In the genomic region with DNA sequence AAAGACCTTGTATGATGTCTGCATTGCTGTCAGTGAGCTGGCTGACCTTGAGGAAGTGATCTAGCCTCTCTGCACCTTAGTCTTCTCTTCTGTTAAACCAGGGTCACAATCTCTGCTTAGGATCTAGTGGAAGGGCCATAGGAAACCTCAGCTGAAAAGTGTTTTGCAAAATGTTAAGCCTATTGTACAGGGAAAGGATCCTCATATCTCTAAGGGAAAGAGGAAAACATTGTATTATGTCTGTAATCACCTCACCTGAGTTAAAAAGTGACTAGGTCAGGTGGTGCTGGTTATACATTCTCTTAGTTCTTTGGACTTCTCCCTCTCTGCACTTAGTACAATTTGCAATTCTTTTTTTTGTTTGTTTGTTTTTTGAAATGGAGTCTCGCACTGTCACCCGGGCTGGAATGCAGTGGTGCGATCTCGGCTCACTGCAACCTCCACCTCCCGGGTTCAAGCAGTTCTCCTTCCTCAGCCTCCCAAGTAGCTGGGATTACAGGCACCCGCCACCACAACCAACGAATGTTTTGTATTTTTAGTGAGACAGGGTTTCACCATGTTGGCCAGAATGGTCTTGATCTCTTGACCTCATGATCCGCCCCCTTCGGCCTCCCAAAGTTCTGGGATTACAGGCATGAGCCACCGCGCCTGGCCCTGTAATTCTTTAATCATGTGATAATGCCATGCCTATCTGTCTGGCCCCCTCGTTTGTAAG, we compare ENCODE assay signal across 17 cellular contexts. TPM values are rescaled to one million over a fixed set of nuclear protein-coding genes. Genes with fewer than 3 reads are reported as not detected.
DNase-seq lines count a peak whose midpoint lies in the region; TF ChIP-seq lines count a peak whose summit lies in the region.
"Had no signal": no experiment of that assay in that cellular context is flagged by ENCODE, and none has a peak within 500 bp of the region (broad histone marks: within the 10 kb centered on the region; RNA-seq: fewer than 3 reads in every experiment).

No MANE protein-coding gene starts in this region.

- H3K36me3 ChIP-seq in transverse colon = peaks cover 0 to 12% (median 0%) of the 10 kb centered on the region in 4 donors
- H3K36me3 ChIP-seq in right atrium auricular region = peaks cover 15% of the 10 kb centered on the region

- H3K9me3 ChIP-seq in transverse colon (no peaks in the 10 kb centered on the region), right atrium auricular region (no peaks in the 10 kb centered on the region)

- peak overlapping the region; percentile 93 to 99 (median 96) for H3K27ac ChIP-seq in transverse colon
- H3K27ac ChIP-seq in right atrium auricular region = no peak overlapping the region

- WGBS in transverse colon (ENCODE audit: low coverage in 1 of 2), 2 donors = 37 to 52% methylated on average over 2 to 12 of the region's 12 CpGs

- peak; percentile 52 for TF ChIP-seq POLR2A in transverse colon (IDR thresholded peaks at IDR 0.05)

- H3K4me1 ChIP-seq in transverse colon (peaks cover 11 to 56% (median 35%) of the 10 kb centered on the region in 4 donors), right atrium auricular region (peaks cover 0 to 18% of the 10 kb centered on the region in 2 donors)

- H3K27me3 Mint-ChIP-seq in activated CD4-positive, alpha-beta T cell treated with anti-CD3 and anti-CD28 coated beads, Interleukin-2, amount 10 ng/mL, durations not matched to agents 7 days and 5 days = no peaks in the 10 kb centered on the region
- H3K27me3 Mint-ChIP-seq in endothelial cell (ENCODE audit: unreplicated experiment) = peaks cover 8% of the 10 kb centered on the region
- H3K27me3 Mint-ChIP-seq: CD4-positive, alpha-beta memory T cell had no signal

- TF ChIP-seq CTCF in transverse colon (IDR thresholded peaks at IDR 0.05) (no peak), endothelial cell (IDR thresholded peaks at IDR 0.05; ENCODE audit: unreplicated experiment) (no peak), right atrium auricular region (IDR thresholded peaks at IDR 0.05) (no peak)

- H3K36me3 Mint-ChIP-seq in activated CD4-positive, alpha-beta T cell treated with anti-CD3 and anti-CD28 coated beads, Interleukin-2, amount 10 ng/mL, durations not matched to agents 7 days and 5 days (ENCODE audit: low read depth) = peaks cover 28% of the 10 kb centered on the region
- peaks cover 10% of the 10 kb centered on the region for H3K36me3 Mint-ChIP-seq in endothelial cell (ENCODE audit: low read depth, unreplicated experiment)

- no peak for TF ChIP-seq EP300 in transverse colon (IDR thresholded peaks at IDR 0.05; ENCODE audit: low read depth)

- H3K4me3 ChIP-seq in transverse colon (no peak overlapping the region), right atrium auricular region (no peak overlapping the region)
- H3K4me3 ChIP-seq: smooth muscle cell had no signal

- no peak overlapping the region for H3K4me3 Mint-ChIP-seq in activated CD4-positive, alpha-beta T cell treated with anti-CD3 and anti-CD28 coated beads, Interleukin-2, amount 10 ng/mL, durations not matched to agents 7 days and 5 days
- no peak overlapping the region for H3K4me3 Mint-ChIP-seq in endothelial cell (ENCODE audit: unreplicated experiment)

- H3K4me1 Mint-ChIP-seq in activated CD4-positive, alpha-beta T cell treated with anti-CD3 and anti-CD28 coated beads, Interleukin-2, amount 10 ng/mL, durations not matched to agents 7 days and 5 days = peaks cover 72% of the 10 kb centered on the region
- peaks cover 18% of the 10 kb centered on the region for H3K4me1 Mint-ChIP-seq in endothelial cell (ENCODE audit: unreplicated experiment)

- no peaks in the 10 kb centered on the region for H3K9me3 Mint-ChIP-seq in activated CD4-positive, alpha-beta T cell treated with anti-CD3 and anti-CD28 coated beads, Interleukin-2, amount 10 ng/mL, durations not matched to agents 7 days and 5 days
- H3K9me3 Mint-ChIP-seq in endothelial cell (ENCODE audit: unreplicated experiment) = no peaks in the 10 kb centered on the region
- H3K9me3 Mint-ChIP-seq: CD4-positive, alpha-beta memory T cell; stimulated activated effector memory CD8-positive, alpha-beta T cell treated with anti-CD3 and anti-CD28 coated beads, Interleukin-12 subunit alpha, Interleukin-12 subunit beta, amount 100 ng/mL, for 72 hours had no signal

- no peak for DNase-seq in activated CD4-positive, alpha-beta T cell treated with anti-CD3 and anti-CD28 coated beads, Interleukin-2, amount 10 ng/mL, durations not matched to agents 7 days and 5 days
- DNase-seq in activated CD4-positive, alpha-beta T cell treated with anti-CD3 and anti-CD28 coated beads for 48 hours = no peak
- DNase-seq in kidney tubule cell (ENCODE audit: low spot score) = peak; percentile 45
- DNase-seq in transverse colon = no peak
- no peak for DNase-seq in endothelial cell (ENCODE audit: low spot score)
- DNase-seq in right atrium auricular region (ENCODE audit: low spot score) = no peak
- DNase-seq: activated CD8-positive, alpha-beta memory T cell treated with anti-CD3 and anti-CD28 coated beads, Interleukin-2, amount 50 U/mL, for 4 hours; activated gamma-delta T cell treated with Interleukin-2 at 50 U/mL for 16 hours; CD4-positive, alpha-beta memory T cell; cortex of kidney; NCI-H1105; NCI-H774; occipital lobe had no signal

- H3K27ac Mint-ChIP-seq in activated CD4-positive, alpha-beta T cell treated with anti-CD3 and anti-CD28 coated beads, Interleukin-2, amount 10 ng/mL, durations not matched to agents 7 days and 5 days = peak overlapping the region; percentile 68
- H3K27ac Mint-ChIP-seq in endothelial cell (ENCODE audit: unreplicated experiment) = no peak overlapping the region
- H3K27ac Mint-ChIP-seq: stimulated activated effector memory CD8-positive, alpha-beta T cell treated with anti-CD3 and anti-CD28 coated beads, Interleukin-12 subunit alpha, Interleukin-12 subunit beta, amount 100 ng/mL, for 72 hours had no signal

- intact Hi-C loops in transverse colon (cut with DNase I; ENCODE audit: low total_unique reads) = loop anchor here (10.0 kb wide), 1 partner anchor 77 kb away; a partner anchor contains a TSS

- in situ Hi-C loops in transverse colon (cut with MboI; ENCODE audit: low pct_ligation_motif_present in 1 of 4, low pct_unique_long_range_greater_than_20kb in 1 of 4, low sequenced_read_pairs in 3 of 4) = loop anchor here in 3 of 4 donors (10.0 to 25.0 kb wide), 3 partner anchors 77 to 157 kb away; a partner anchor contains a TSS

- no peaks in the 10 kb centered on the region for H3K27me3 ChIP-seq in transverse colon
- no peaks in the 10 kb centered on the region for H3K27me3 ChIP-seq in right atrium auricular region

- POLR2A ChIA-PET in activated CD4-positive, alpha-beta T cell treated with anti-CD3 and anti-CD28 coated beads, Interleukin-2, amount 10 ng/mL, durations not matched to agents 7 days and 5 days (lab: Charles Lee) = no interaction called here

- CTCF ChIA-PET in activated CD4-positive, alpha-beta T cell treated with anti-CD3 and anti-CD28 coated beads, Interleukin-2, amount 10 ng/mL, durations not matched to agents 7 days and 5 days (lab: Charles Lee) = interaction anchor here (0.6 to 1.8 kb wide), 6 partner anchors 9 to 113 kb away, joined by 3 to 5 read pairs (median 4); no protein-coding TSS in a partner anchor

RNA-seq across cellular contexts. Expression of a gene that starts 2.0 kb away (rescaled TPM):
- 10 to 100 TPM; 52.2 to 58.9 TPM for total RNA-seq in activated CD4-positive, alpha-beta T cell treated with anti-CD3 and anti-CD28 coated beads, Interleukin-2, amount 10 ng/mL, durations not matched to agents 7 days and 5 days
- total RNA-seq in transverse colon (100 to 1,000 TPM in 3 of 4 donors, 10 to 100 TPM in 1; 86.7 to 218 (median 151) TPM), endothelial cell (ENCODE audit: unreplicated experiment) (43.1 TPM), right atrium auricular region (10 to 100 TPM; 18.2 to 18.6 TPM)

RNA-seq across cellular contexts. Expression of a gene that starts 17.8 kb away (rescaled TPM):
- 10 to 100 TPM; 48.4 to 51.4 TPM for total RNA-seq in activated CD4-positive, alpha-beta T cell treated with anti-CD3 and anti-CD28 coated beads, Interleukin-2, amount 10 ng/mL, durations not matched to agents 7 days and 5 days
- total RNA-seq in transverse colon (10 to 100 TPM; 35.2 to 74.1 (median 50.0) TPM), endothelial cell (ENCODE audit: unreplicated experiment) (61.1 TPM), right atrium auricular region (10 to 100 TPM; 14.4 to 18.7 TPM)

RNA-seq across cellular contexts. Expression of a gene that starts 24.9 kb away (rescaled TPM):
- total RNA-seq in activated CD4-positive, alpha-beta T cell treated with anti-CD3 and anti-CD28 coated beads, Interleukin-2, amount 10 ng/mL, durations not matched to agents 7 days and 5 days = 100 to 1,000 TPM; 521 to 598 TPM
- 10 to 100 TPM in 2 of 4 donors, 1 to 10 TPM in 2; 1.8 to 33.7 (median 6.7) TPM for total RNA-seq in transverse colon
- not detected for total RNA-seq in endothelial cell (ENCODE audit: unreplicated experiment)
- total RNA-seq in right atrium auricular region = 1 to 10 TPM; 2.0 to 2.6 TPM
- total RNA-seq: A673, RPMI7951, smooth muscle cell had no signal

RNA-seq across cellular contexts. Expression of a gene that starts 40.3 kb away (rescaled TPM):
- total RNA-seq in activated CD4-positive, alpha-beta T cell treated with anti-CD3 and anti-CD28 coated beads, Interleukin-2, amount 10 ng/mL, durations not matched to agents 7 days and 5 days = 1 to 10 TPM; 3.4 to 3.7 TPM
- 10 to 100 TPM in 3 of 4 donors, 1 to 10 TPM in 1; 7.4 to 28.1 (median 15.1) TPM for total RNA-seq in transverse colon
- 16.3 TPM for total RNA-seq in endothelial cell (ENCODE audit: unreplicated experiment)
- 10 to 100 TPM; 13.0 to 14.3 TPM for total RNA-seq in right atrium auricular region

RNA-seq across cellular contexts. Expression of a gene that starts 52.4 kb away (rescaled TPM):
- total RNA-seq in activated CD4-positive, alpha-beta T cell treated with anti-CD3 and anti-CD28 coated beads, Interleukin-2, amount 10 ng/mL, durations not matched to agents 7 days and 5 days = 10 to 100 TPM; 13.7 to 13.9 TPM
- total RNA-seq in transverse colon = 10 to 100 TPM in 1 of 4 donors, 1 to 10 TPM in 2, not detected in 1; 5.8 to 10.5 (median 7.0) TPM
- 40.4 TPM for total RNA-seq in endothelial cell (ENCODE audit: unreplicated experiment)
- total RNA-seq in right atrium auricular region = 10 to 100 TPM in 1 of 2 donors, 1 to 10 TPM in 1; 5.7 to 10.7 TPM

Comparison
In these comparisons a context has a peak if more than half of its experiments do, and no peak if none do; other contexts are left out.
1. H3K27ac ChIP-seq: peak in transverse colon (4 of 4); none in right atrium auricular region (0 of 2).
2. RNA of a gene that starts 24.9 kb away (total RNA-seq): 521 to 598 TPM in activated CD4-positive, alpha-beta T cell treated with anti-CD3 and anti-CD28 coated beads, Interleukin-2, amount 10 ng/mL, durations not matched to agents 7 days and 5 days; 1.8 to 33.7 TPM in transverse colon, 2.0 to 2.6 TPM in right atrium auricular region and not detected in endothelial cell (single experiment); every median in the first group is over 10 times any median in the second.